In the genomic region with DNA sequence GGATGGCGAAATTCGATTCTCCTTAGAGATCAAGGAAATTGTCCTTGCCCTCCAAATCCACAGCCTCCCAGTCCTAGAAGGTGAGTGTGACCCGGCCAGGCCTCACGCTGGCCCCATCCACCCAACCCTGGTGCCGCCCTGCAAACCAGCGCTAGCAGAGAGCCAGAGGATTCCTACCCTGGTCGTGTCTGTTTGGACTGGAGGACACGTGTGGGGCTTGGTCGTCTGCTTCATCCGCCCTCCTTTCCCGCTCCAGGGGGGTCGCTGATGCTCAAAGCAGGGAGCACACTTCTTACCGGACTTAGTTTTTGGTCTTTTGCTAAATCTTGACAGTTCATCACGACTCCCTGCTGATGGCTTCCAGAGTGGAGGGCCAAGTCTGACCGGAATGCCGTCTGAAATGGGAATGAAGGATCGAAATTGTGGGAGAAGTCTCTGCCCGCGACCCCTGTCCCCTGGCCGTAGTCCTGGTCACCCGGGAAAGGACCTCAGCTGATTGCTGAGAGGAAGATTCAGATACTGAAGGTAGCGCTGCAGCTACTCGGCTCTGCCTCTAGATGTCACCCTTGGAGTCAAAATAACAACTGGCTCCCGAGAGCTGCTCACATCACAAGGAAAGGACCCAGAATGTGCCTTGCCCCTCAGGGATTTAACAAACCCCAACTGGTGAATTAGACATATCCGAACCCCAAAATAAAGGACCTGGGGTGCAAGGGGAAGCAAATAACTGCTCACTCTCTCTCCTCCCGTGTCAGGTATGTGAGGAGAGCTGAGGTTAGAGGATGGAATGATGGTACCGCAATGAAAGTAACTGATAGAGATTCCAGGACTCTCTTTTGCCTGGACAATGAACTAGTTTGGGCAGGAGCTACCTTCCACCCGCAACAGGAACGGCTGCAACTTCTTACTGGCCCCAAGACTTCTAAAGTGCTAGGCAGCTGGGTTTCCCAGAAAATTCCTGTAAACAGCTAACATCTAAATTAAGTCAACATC, we compare ENCODE assay signal across 9 cellular contexts. TPM values are rescaled to one million over a fixed set of nuclear protein-coding genes. Genes with fewer than 3 reads are reported as not detected.
DNase-seq lines count a peak whose midpoint lies in the region; ATAC-seq and TF ChIP-seq lines count a peak whose summit lies in the region.
"Had no signal": no experiment of that assay in that cellular context is flagged by ENCODE, and none has a peak within 500 bp of the region (broad histone marks: within the 10 kb centered on the region; RNA-seq: fewer than 3 reads in every experiment).

No MANE protein-coding gene starts in this region.

- TF ChIP-seq POLR2A in thyroid gland (IDR thresholded peaks at IDR 0.05): no peak

- H3K4me3 ChIP-seq in mesenchymal stem cell (ENCODE audit: insufficient read depth in 1 of 2, low read depth in 1 of 2, low read length in 2 of 2): no peak overlapping the region
- H3K4me3 ChIP-seq in thyroid gland (replicated peaks in 1 of 3): no peak overlapping the region

- H3K36me3 ChIP-seq in mesenchymal stem cell (ENCODE audit: control insufficient read depth in 1 of 2, insufficient read depth in 2 of 2, low read depth in 1 of 2, low read length in 2 of 2) (no peaks in the 10 kb centered on the region), thyroid gland (no peaks in the 10 kb centered on the region)

- no peak overlapping the region for H3K27ac ChIP-seq in CD4-positive, alpha-beta T cell (ENCODE audit: low read depth, low read length)
- no peak overlapping the region for H3K27ac ChIP-seq in mesenchymal stem cell (ENCODE audit: low read length, poor library complexity, severe bottlenecking)
- no peak overlapping the region for H3K27ac ChIP-seq in thyroid gland

- no peak overlapping the region for H3K14ac ChIP-seq in mesenchymal stem cell (ENCODE audit: low read length in 2 of 2)

- 32% methylated on average over 27 of the region's 29 CpGs for WGBS in mesenchymal stem cell
- 20 to 23% methylated on average over 29 of the region's 29 CpGs for WGBS in thyroid gland, 2 donors

- H2BK5ac ChIP-seq in mesenchymal stem cell (ENCODE audit: low read depth, low read length, poor library complexity, severe bottlenecking): no peak overlapping the region

- no peak overlapping the region for H2BK15ac ChIP-seq in mesenchymal stem cell (ENCODE audit: low read depth, poor library complexity, severe bottlenecking)

- H3K4me3 Mint-ChIP-seq in CD4-positive, alpha-beta T cell: no peak overlapping the region
- H3K4me3 Mint-ChIP-seq: T-helper 1 cell treated with Interleukin-12 subunit alpha and Interleukin-12 subunit beta and Interleukin-4 antibody, amounts not matched to agents 30 μg/mL and 1 μg/mL, for 36 hours had no signal

- H2BK12ac ChIP-seq in mesenchymal stem cell (ENCODE audit: low read length in 2 of 2): no peak overlapping the region

- no peaks in the 10 kb centered on the region for H3K79me1 ChIP-seq in mesenchymal stem cell (replicated peaks; ENCODE audit: low read length, poor library complexity, severe bottlenecking)

- no peak overlapping the region for H3K18ac ChIP-seq in mesenchymal stem cell (ENCODE audit: low read depth in 1 of 2, low read length in 2 of 2)

- H3K27me3 ChIP-seq in CD4-positive, alpha-beta T cell (ENCODE audit: control insufficient read depth, insufficient read depth, low read length): peaks cover 16% of the 10 kb centered on the region
- H3K27me3 ChIP-seq in mesenchymal stem cell (ENCODE audit: control insufficient read depth in 1 of 2, insufficient read depth in 1 of 2, low read length in 2 of 2): peaks cover 11 to 17% of the 10 kb centered on the region in 2 experiments
- no peaks in the 10 kb centered on the region for H3K27me3 ChIP-seq in thyroid gland

- no peak overlapping the region for H3K4me2 ChIP-seq in mesenchymal stem cell (ENCODE audit: low read length, poor library complexity, severe bottlenecking)

- peak in 7 of 10 experiments; percentile 7 to 25 (median 8) for DNase-seq in CD4-positive, alpha-beta T cell
- DNase-seq in NCI-H2171 treated with DMSO at 0.1 percent for 48 hours (lab: John Stamatoyannopoulos, UW) (peak; percentile 84), mesenchymal stem cell (peak; percentile 58), thyroid gland (peak; percentile 40 to 46)
- peak; percentile 24 to 33 for DNase-seq in activated CD4-positive, alpha-beta T cell treated with anti-CD3 and anti-CD28 coated beads for 4 hours
- peak; percentile 8 for DNase-seq in effector CD8-positive, alpha-beta T cell (lab: John Stamatoyannopoulos, UW)

- H3K4ac ChIP-seq in mesenchymal stem cell (ENCODE audit: low read depth in 1 of 2, low read length in 2 of 2): no peak overlapping the region

- peak; percentile 84 for TF ChIP-seq CTCF in CD4-positive, alpha-beta T cell (IDR thresholded peaks at IDR 0.05)
- TF ChIP-seq CTCF in thyroid gland (IDR thresholded peaks at IDR 0.05): peak; percentile 17 to 80 (median 74)

- no peaks in the 10 kb centered on the region for H3K9me3 ChIP-seq in CD4-positive, alpha-beta T cell (ENCODE audit: control insufficient read depth, low read length)
- H3K9me3 ChIP-seq in mesenchymal stem cell (ENCODE audit: control insufficient read depth, low read length) (no peaks in the 10 kb centered on the region), thyroid gland (no peaks in the 10 kb centered on the region)

- no peaks in the 10 kb centered on the region for H3K9me3 Mint-ChIP-seq in CD4-positive, alpha-beta T cell
- H3K9me3 Mint-ChIP-seq: T-helper 1 cell treated with Interleukin-12 subunit alpha and Interleukin-12 subunit beta and Interleukin-4 antibody, amounts not matched to agents 30 μg/mL and 1 μg/mL, for 36 hours had no signal

- CTCF ChIA-PET in CD4-positive, alpha-beta T cell (lab: Charles Lee): interaction anchor here (1.1 to 1.3 kb wide), 8 partner anchors 8 to 687 kb away, joined by 3 to 9 read pairs (median 4); a partner anchor contains a TSS

- ATAC-seq in CD4-positive, alpha-beta T cell (ENCODE audit: poor library complexity): peak; percentile 75
- ATAC-seq in GM18909 (IDR thresholded peaks at IDR 0.05; ENCODE audit: poor library complexity, unreplicated experiment) (peak; percentile 85), HG03108 (IDR thresholded peaks at IDR 0.05; ENCODE audit: unreplicated experiment) (peak; percentile 78)

- H3K27me3 Mint-ChIP-seq in CD4-positive, alpha-beta T cell: peaks cover 36% of the 10 kb centered on the region

- H3K4me1 ChIP-seq in mesenchymal stem cell (ENCODE audit: control insufficient read depth, insufficient read depth, low read depth, low read length) (peaks cover 4% of the 10 kb centered on the region), thyroid gland (no peaks in the 10 kb centered on the region)

- peak overlapping the region in 1 of 2 experiments; percentile 94 for H3K23ac ChIP-seq in mesenchymal stem cell (ENCODE audit: low read length in 2 of 2)

- intact Hi-C loops in CD4-positive, alpha-beta T cell (cut with DNase I, micrococcal nuclease): loop anchor here (1.0 to 5.0 kb wide), 4 partner anchors 617 to 689 kb away; no protein-coding TSS in a partner anchor
- intact Hi-C loops in thyroid gland (cut with DNase I): loop anchor here (5.0 kb wide), 1 partner anchor 616 kb away; no protein-coding TSS in a partner anchor

- H4K8ac ChIP-seq in mesenchymal stem cell (ENCODE audit: low read length): no peak overlapping the region

- H3K9ac ChIP-seq in mesenchymal stem cell (ENCODE audit: low read length): peak overlapping the region; percentile 59

- H2AFZ ChIP-seq in mesenchymal stem cell (ENCODE audit: low read depth, low read length): peak overlapping the region; percentile 61

- no peaks in the 10 kb centered on the region for H3K36me3 Mint-ChIP-seq in CD4-positive, alpha-beta T cell (ENCODE audit: low read depth)

- H2AK5ac ChIP-seq in mesenchymal stem cell (ENCODE audit: low read length, severe bottlenecking): no peak overlapping the region

- no peak overlapping the region for H2BK120ac ChIP-seq in mesenchymal stem cell (ENCODE audit: low read depth, low read length)

- H3K4me1 Mint-ChIP-seq in CD4-positive, alpha-beta T cell (ENCODE audit: low read depth): no peaks in the 10 kb centered on the region

- H4K91ac ChIP-seq in mesenchymal stem cell (ENCODE audit: low read length): no peak overlapping the region

- H3K27ac Mint-ChIP-seq in CD4-positive, alpha-beta T cell: no peak overlapping the region
- H3K27ac Mint-ChIP-seq: T-helper 1 cell treated with Interleukin-12 subunit alpha and Interleukin-12 subunit beta and Interleukin-4 antibody, amounts not matched to agents 30 μg/mL and 1 μg/mL, for 36 hours had no signal

- POLR2A ChIA-PET in CD4-positive, alpha-beta T cell (lab: Charles Lee): no interaction called here

RNA-seq across cellular contexts. Expression of a gene that starts 23.5 kb away (rescaled TPM):
- total RNA-seq in CD4-positive, alpha-beta T cell: 1 to 10 TPM; 7.7 to 9.3 TPM
- 14.9 TPM for polyA plus RNA-seq in mesenchymal stem cell (2013, experiment 1 of 2)
- polyA plus RNA-seq in mesenchymal stem cell (2013, experiment 2 of 2): 16.0 TPM
- 10 to 100 TPM; 21.8 to 43.8 (median 25.7) TPM for total RNA-seq in thyroid gland

Comparison
In these comparisons a context has a peak if more than half of its experiments do, and no peak if none do; other contexts are left out.
1. DNase-seq: peak in every context shown above with its lines; median percentile 84 in NCI-H2171 treated with DMSO at 0.1 percent for 48 hours; 58 in mesenchymal stem cell; 43 in thyroid gland; 28 in activated CD4-positive, alpha-beta T cell treated with anti-CD3 and anti-CD28 coated beads for 4 hours; 8 in CD4-positive, alpha-beta T cell; 8 in effector CD8-positive, alpha-beta T cell.